ENCODE assay signal across 1 cellular context in the genomic region with DNA sequence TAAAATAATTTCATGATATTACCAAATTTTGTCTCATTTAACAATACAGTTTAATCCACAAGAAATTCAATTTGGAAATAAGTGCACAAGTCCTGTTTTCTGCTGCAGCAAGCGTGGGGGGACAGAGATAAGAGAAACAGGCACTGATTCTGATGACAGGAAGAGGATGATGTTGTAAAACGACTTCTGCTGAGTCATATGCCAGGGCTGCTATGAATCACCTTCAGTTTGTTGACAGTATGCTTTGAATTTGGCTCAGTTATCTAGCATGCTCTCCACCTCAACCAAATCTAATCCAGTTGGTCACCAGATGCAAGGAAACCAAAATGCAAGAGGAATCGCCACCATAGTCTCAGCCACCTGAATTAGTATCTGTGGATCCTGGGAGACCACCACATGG.
TF ChIP-seq lines count a peak whose summit lies in the region.

No MANE protein-coding gene starts in this region.

TF ChIP-seq in K562, 482 proteins besides CTCF, POLR2A, EP300 and RAD21 (continued from another document and continues in another):
- TF ChIP-seq JUN (IDR thresholded peaks at IDR 0.05; ENCODE audit: borderline replicate concordance, low read depth, low read length): peak; percentile 55; the same call in 1 of the 2 replicates
- no peak for TF ChIP-seq JUN (CRISPR knock-in tag; IDR thresholded peaks at IDR 0.05; ENCODE audit: borderline replicate concordance)
- peak; percentile 95 to 97 for TF ChIP-seq KDM1A (IDR thresholded peaks at IDR 0.05)
- TF ChIP-seq MAFK (IDR thresholded peaks at IDR 0.05; ENCODE audit: low read length): peak; percentile 87
- TF ChIP-seq ZBTB8A (IDR thresholded peaks at IDR 0.05; ENCODE audit: partially characterized antibody): no peak
- peak; percentile 75 for TF ChIP-seq CTBP1 (IDR thresholded peaks at IDR 0.05; ENCODE audit: borderline replicate concordance)
- TF ChIP-seq NCOA6 (IDR thresholded peaks at IDR 0.05): no peak
- peak; percentile 40; the same call in 1 of the 2 replicates for TF ChIP-seq NFIC (IDR thresholded peaks at IDR 0.05)
- no peak for TF ChIP-seq ZNF124 (CRISPR knock-in tag; IDR thresholded peaks at IDR 0.05)
- no peak for TF ChIP-seq STAG1 (CRISPR knock-in tag; IDR thresholded peaks at IDR 0.05; ENCODE audit: borderline replicate concordance)
- peak; percentile 21; the same call in 1 of the 2 replicates for TF ChIP-seq ATF7 (IDR thresholded peaks at IDR 0.05)
- peak; percentile 56; the same call in 1 of the 2 replicates for TF ChIP-seq SMARCE1 (IDR thresholded peaks at IDR 0.05)
- TF ChIP-seq, protein P1, sequence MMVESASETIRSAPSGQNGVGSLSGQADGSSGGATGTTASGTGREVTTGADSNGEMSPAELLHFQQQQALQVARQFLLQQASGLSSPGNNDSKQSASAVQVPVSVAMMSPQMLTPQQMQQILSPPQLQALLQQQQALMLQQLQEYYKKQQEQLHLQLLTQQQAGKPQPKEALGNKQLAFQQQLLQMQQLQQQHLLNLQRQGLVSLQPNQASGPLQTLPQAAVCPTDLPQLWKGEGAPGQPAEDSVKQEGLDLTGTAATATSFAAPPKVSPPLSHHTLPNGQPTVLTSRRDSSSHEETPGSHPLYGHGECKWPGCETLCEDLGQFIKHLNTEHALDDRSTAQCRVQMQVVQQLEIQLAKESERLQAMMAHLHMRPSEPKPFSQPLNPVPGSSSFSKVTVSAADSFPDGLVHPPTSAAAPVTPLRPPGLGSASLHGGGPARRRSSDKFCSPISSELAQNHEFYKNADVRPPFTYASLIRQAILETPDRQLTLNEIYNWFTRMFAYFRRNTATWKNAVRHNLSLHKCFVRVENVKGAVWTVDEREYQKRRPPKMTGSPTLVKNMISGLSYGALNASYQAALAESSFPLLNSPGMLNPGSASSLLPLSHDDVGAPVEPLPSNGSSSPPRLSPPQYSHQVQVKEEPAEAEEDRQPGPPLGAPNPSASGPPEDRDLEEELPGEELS (CRISPR knock-in tag; IDR thresholded peaks at IDR 0.05; ENCODE audit: borderline replicate concordance): no peak
- 0 out of 2 replicates have a peak, but pooled peaks have one; percentile 18 for TF ChIP-seq SOX6 (IDR thresholded peaks at IDR 0.05)
- peak; percentile 93 for TF ChIP-seq C11orf30 (IDR thresholded peaks at IDR 0.05; ENCODE audit: low read depth)
- TF ChIP-seq ZNF778 (CRISPR knock-in tag; IDR thresholded peaks at IDR 0.05): no peak
- peak; percentile 58 to 72; a peak in 3 of 4 replicates for TF ChIP-seq TRIM24 (IDR thresholded peaks at IDR 0.05)
- no peak for TF ChIP-seq RAD51 (IDR thresholded peaks at IDR 0.05; ENCODE audit: borderline replicate concordance, low read depth)
- peak; percentile 98 for TF ChIP-seq MECOM (CRISPR knock-in tag; IDR thresholded peaks at IDR 0.05)
- no peak for TF ChIP-seq FOXJ2 (tag; IDR thresholded peaks at IDR 0.05)
- TF ChIP-seq EGR1 (conservative IDR thresholded peaks at IDR 0.05): peak; percentile 51
- no peak for TF ChIP-seq GTF2F1 (IDR thresholded peaks at IDR 0.05; ENCODE audit: low read depth, low read length)
- TF ChIP-seq MYC (IDR thresholded peaks at IDR 0.05; ENCODE audit: low read depth, low read length): no peak
- no peak for TF ChIP-seq MYC (CRISPR knock-in tag; IDR thresholded peaks at IDR 0.05; ENCODE audit: borderline replicate concordance, low read depth)
- TF ChIP-seq TEAD4 (IDR thresholded peaks at IDR 0.05; ENCODE audit: low read length): peak; percentile 56
- no peak for TF ChIP-seq TEAD4 (CRISPR knock-in tag; IDR thresholded peaks at IDR 0.05; ENCODE audit: borderline replicate concordance)
- no peak for TF ChIP-seq ZNF695 (CRISPR knock-in tag; IDR thresholded peaks at IDR 0.05)
- peak; percentile 59 to 98; a peak in 3 of 4 replicates for TF ChIP-seq RCOR1 (IDR thresholded peaks at IDR 0.05; ENCODE audit: borderline replicate concordance in 1 of 2, low read depth in 2 of 2, low read length in 2 of 2)
- TF ChIP-seq KDM2B (CRISPR knock-in tag; IDR thresholded peaks at IDR 0.05): no peak
- TF ChIP-seq CBFA2T2 (conservative IDR thresholded peaks at IDR 0.05): peak; percentile 56
- TF ChIP-seq ETV1 (tag; conservative IDR thresholded peaks at IDR 0.05; ENCODE audit: low read depth): peak; percentile 80
- peak; percentile 26 for TF ChIP-seq TAF9B (IDR thresholded peaks at IDR 0.05; ENCODE audit: partially characterized antibody)
- 0 out of 4 replicates have a peak, but pooled peaks of 1 of the 2 experiments have one; percentile 29 for TF ChIP-seq FOXK2 (conservative IDR thresholded peaks at IDR 0.05 in 1 of 2, IDR thresholded peaks at IDR 0.05 in 1 of 2; ENCODE audit: low read depth in 2 of 2)
- no peak for TF ChIP-seq CEBPG (CRISPR knock-in tag; IDR thresholded peaks at IDR 0.05)
- TF ChIP-seq CEBPG (tag; conservative IDR thresholded peaks at IDR 0.05 in 1 of 2, IDR thresholded peaks at IDR 0.05 in 1 of 2): no peak
- no peak for TF ChIP-seq MED1 (CRISPR knock-in tag; IDR thresholded peaks at IDR 0.05; ENCODE audit: borderline replicate concordance)
- peak; percentile 54 for TF ChIP-seq TAL1 (IDR thresholded peaks at IDR 0.05)
- no peak for TF ChIP-seq SNIP1 (IDR thresholded peaks at IDR 0.05; ENCODE audit: low read depth)
- no peak for TF ChIP-seq ZBTB7A (IDR thresholded peaks at IDR 0.05; ENCODE audit: borderline replicate concordance, control insufficient read depth, low read depth, low read length)
- TF ChIP-seq, protein P2, sequence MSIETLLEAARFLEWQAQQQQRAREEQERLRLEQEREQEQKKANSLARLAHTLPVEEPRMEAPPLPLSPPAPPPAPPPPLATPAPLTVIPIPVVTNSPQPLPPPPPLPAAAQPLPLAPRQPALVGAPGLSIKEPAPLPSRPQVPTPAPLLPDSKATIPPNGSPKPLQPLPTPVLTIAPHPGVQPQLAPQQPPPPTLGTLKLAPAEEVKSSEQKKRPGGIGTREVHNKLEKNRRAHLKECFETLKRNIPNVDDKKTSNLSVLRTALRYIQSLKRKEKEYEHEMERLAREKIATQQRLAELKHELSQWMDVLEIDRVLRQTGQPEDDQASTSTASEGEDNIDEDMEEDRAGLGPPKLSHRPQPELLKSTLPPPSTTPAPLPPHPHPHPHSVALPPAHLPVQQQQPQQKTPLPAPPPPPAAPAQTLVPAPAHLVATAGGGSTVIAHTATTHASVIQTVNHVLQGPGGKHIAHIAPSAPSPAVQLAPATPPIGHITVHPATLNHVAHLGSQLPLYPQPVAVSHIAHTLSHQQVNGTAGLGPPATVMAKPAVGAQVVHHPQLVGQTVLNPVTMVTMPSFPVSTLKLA (conservative IDR thresholded peaks at IDR 0.05): peak in 1 of 2 experiments; percentile 44; a peak in 1 of 4 replicates
- TF ChIP-seq SPI1 (IDR thresholded peaks at IDR 0.05; ENCODE audit: borderline replicate concordance, low read depth, low read length): no peak
- peak; percentile 49; the same call in 1 of the 2 replicates for TF ChIP-seq BHLHE40 (IDR thresholded peaks at IDR 0.05; ENCODE audit: low read length)
- peak; percentile 94 for TF ChIP-seq BACH1 (tag; IDR thresholded peaks at IDR 0.05)
- TF ChIP-seq, protein P3, sequence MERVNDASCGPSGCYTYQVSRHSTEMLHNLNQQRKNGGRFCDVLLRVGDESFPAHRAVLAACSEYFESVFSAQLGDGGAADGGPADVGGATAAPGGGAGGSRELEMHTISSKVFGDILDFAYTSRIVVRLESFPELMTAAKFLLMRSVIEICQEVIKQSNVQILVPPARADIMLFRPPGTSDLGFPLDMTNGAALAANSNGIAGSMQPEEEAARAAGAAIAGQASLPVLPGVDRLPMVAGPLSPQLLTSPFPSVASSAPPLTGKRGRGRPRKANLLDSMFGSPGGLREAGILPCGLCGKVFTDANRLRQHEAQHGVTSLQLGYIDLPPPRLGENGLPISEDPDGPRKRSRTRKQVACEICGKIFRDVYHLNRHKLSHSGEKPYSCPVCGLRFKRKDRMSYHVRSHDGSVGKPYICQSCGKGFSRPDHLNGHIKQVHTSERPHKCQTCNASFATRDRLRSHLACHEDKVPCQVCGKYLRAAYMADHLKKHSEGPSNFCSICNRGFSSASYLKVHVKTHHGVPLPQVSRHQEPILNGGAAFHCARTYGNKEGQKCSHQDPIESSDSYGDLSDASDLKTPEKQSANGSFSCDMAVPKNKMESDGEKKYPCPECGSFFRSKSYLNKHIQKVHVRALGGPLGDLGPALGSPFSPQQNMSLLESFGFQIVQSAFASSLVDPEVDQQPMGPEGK (CRISPR knock-in tag; IDR thresholded peaks at IDR 0.05; ENCODE audit: borderline replicate concordance): no peak
- TF ChIP-seq ZNF76 (CRISPR knock-in tag; IDR thresholded peaks at IDR 0.05; ENCODE audit: borderline replicate concordance): no peak
- no peak for TF ChIP-seq ZNF507 (tag; conservative IDR thresholded peaks at IDR 0.05)
- TF ChIP-seq DNMT1 (IDR thresholded peaks at IDR 0.05): no peak
- TF ChIP-seq, protein P4, sequence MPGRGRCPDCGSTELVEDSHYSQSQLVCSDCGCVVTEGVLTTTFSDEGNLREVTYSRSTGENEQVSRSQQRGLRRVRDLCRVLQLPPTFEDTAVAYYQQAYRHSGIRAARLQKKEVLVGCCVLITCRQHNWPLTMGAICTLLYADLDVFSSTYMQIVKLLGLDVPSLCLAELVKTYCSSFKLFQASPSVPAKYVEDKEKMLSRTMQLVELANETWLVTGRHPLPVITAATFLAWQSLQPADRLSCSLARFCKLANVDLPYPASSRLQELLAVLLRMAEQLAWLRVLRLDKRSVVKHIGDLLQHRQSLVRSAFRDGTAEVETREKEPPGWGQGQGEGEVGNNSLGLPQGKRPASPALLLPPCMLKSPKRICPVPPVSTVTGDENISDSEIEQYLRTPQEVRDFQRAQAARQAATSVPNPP (IDR thresholded peaks at IDR 0.05; ENCODE audit: borderline replicate concordance, insufficient read depth, insufficient read length): no peak
- TF ChIP-seq GABPA (tag; conservative IDR thresholded peaks at IDR 0.05; ENCODE audit: low read depth): 0 out of 2 replicates have a peak, but pooled peaks have one; percentile 23
- no peak for TF ChIP-seq TEAD1 (CRISPR knock-in tag; IDR thresholded peaks at IDR 0.05)
- TF ChIP-seq, protein P5, sequence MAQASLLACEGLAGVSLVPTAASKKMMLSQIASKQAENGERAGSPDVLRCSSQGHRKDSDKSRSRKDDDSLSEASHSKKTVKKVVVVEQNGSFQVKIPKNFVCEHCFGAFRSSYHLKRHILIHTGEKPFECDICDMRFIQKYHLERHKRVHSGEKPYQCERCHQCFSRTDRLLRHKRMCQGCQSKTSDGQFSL (CRISPR knock-in tag; IDR thresholded peaks at IDR 0.05): no peak
- TF ChIP-seq, protein P5 (tag; IDR thresholded peaks at IDR 0.05): no peak
- TF ChIP-seq HLTF (IDR thresholded peaks at IDR 0.05): no peak
- TF ChIP-seq ZEB2 (IDR thresholded peaks at IDR 0.05): peak; percentile 44; the same call in 1 of the 2 replicates
- no peak for TF ChIP-seq PRPF4 (IDR thresholded peaks at IDR 0.05; ENCODE audit: insufficient read depth, low read depth, low read length, poor library complexity, severe bottlenecking)
- TF ChIP-seq SETDB1 (IDR thresholded peaks at IDR 0.05; ENCODE audit: low read length): no peak
- TF ChIP-seq ZNF253 (CRISPR knock-in tag; conservative IDR thresholded peaks at IDR 0.05): no peak
- TF ChIP-seq NCOR1 (IDR thresholded peaks at IDR 0.05): peak; percentile 48
- peak in 1 of 2 experiments; percentile 39; a peak in 1 of 3 replicates for TF ChIP-seq CBX3 (IDR thresholded peaks at IDR 0.05; ENCODE audit: borderline replicate concordance in 1 of 2, low read length in 2 of 2)
- no peak for TF ChIP-seq TOE1 (IDR thresholded peaks at IDR 0.05; ENCODE audit: borderline replicate concordance)
- TF ChIP-seq TOE1 (CRISPR knock-in tag; IDR thresholded peaks at IDR 0.05; ENCODE audit: borderline replicate concordance, low read depth): no peak
- peak; percentile 44; the same call in 1 of the 2 replicates for TF ChIP-seq FOSL1 (tag; conservative IDR thresholded peaks at IDR 0.05)
- TF ChIP-seq ZNF146 (CRISPR knock-in tag; IDR thresholded peaks at IDR 0.05; ENCODE audit: unreplicated experiment): no peak
- TF ChIP-seq, protein P6, sequence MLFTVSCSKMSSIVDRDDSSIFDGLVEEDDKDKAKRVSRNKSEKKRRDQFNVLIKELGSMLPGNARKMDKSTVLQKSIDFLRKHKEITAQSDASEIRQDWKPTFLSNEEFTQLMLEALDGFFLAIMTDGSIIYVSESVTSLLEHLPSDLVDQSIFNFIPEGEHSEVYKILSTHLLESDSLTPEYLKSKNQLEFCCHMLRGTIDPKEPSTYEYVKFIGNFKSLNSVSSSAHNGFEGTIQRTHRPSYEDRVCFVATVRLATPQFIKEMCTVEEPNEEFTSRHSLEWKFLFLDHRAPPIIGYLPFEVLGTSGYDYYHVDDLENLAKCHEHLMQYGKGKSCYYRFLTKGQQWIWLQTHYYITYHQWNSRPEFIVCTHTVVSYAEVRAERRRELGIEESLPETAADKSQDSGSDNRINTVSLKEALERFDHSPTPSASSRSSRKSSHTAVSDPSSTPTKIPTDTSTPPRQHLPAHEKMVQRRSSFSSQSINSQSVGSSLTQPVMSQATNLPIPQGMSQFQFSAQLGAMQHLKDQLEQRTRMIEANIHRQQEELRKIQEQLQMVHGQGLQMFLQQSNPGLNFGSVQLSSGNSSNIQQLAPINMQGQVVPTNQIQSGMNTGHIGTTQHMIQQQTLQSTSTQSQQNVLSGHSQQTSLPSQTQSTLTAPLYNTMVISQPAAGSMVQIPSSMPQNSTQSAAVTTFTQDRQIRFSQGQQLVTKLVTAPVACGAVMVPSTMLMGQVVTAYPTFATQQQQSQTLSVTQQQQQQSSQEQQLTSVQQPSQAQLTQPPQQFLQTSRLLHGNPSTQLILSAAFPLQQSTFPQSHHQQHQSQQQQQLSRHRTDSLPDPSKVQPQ (CRISPR knock-in tag; IDR thresholded peaks at IDR 0.05; ENCODE audit: borderline replicate concordance): no peak
- peak; percentile 51; the same call in 1 of the 2 replicates for TF ChIP-seq NFE2L1 (tag; IDR thresholded peaks at IDR 0.05; ENCODE audit: borderline replicate concordance, low read depth)
- TF ChIP-seq NFE2 (IDR thresholded peaks at IDR 0.05; ENCODE audit: low read depth): peak; percentile 96
- peak; percentile 84 for TF ChIP-seq SMARCA4 (IDR thresholded peaks at IDR 0.05)
- no peak for TF ChIP-seq ZNF347 (CRISPR knock-in tag; IDR thresholded peaks at IDR 0.05; ENCODE audit: low read depth)
- TF ChIP-seq ASH1L (IDR thresholded peaks at IDR 0.05; ENCODE audit: borderline replicate concordance, low read depth, partially characterized antibody): no peak
- TF ChIP-seq, protein P7, sequence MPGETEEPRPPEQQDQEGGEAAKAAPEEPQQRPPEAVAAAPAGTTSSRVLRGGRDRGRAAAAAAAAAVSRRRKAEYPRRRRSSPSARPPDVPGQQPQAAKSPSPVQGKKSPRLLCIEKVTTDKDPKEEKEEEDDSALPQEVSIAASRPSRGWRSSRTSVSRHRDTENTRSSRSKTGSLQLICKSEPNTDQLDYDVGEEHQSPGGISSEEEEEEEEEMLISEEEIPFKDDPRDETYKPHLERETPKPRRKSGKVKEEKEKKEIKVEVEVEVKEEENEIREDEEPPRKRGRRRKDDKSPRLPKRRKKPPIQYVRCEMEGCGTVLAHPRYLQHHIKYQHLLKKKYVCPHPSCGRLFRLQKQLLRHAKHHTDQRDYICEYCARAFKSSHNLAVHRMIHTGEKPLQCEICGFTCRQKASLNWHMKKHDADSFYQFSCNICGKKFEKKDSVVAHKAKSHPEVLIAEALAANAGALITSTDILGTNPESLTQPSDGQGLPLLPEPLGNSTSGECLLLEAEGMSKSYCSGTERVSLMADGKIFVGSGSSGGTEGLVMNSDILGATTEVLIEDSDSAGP (CRISPR knock-in tag; IDR thresholded peaks at IDR 0.05): no peak
- peak; percentile 75 for TF ChIP-seq DPF2 (IDR thresholded peaks at IDR 0.05)
